Comparison of ENCODE assay signal across 8 cellular contexts in genomic region chr10:24722131-24722675, GRCh38. TPM values are rescaled to one million over a fixed set of nuclear protein-coding genes. Genes with fewer than 3 reads are reported as not detected.
DNase-seq lines count a peak whose midpoint lies in the region; ATAC-seq and TF ChIP-seq lines count a peak whose summit lies in the region.

No MANE protein-coding gene starts in this region.

- H3K9me3 ChIP-seq in smooth muscle cell (replicated peaks; ENCODE audit: low read depth) = no peaks in the 10 kb centered on the region

- TF ChIP-seq CTCF in AG09309 (IDR thresholded peaks at IDR 0.05; ENCODE audit: control insufficient read depth, insufficient read depth, low read depth, low read length, missing control alignments) (no peak), glutamatergic neuron (IDR thresholded peaks at IDR 0.05; ENCODE audit: partially characterized antibody, unreplicated experiment) (no peak), smooth muscle cell (IDR thresholded peaks at IDR 0.05; ENCODE audit: borderline replicate concordance, insufficient read depth, poor library complexity, severe bottlenecking) (no peak), GM13976 (IDR thresholded peaks at IDR 0.05; ENCODE audit: borderline replicate concordance, control extremely low read depth, extremely low read depth, insufficient read depth, missing control alignments) (no peak)

- POLR2A ChIA-PET in T-cell (lab: Charles Lee) = no interaction called here

- peak overlapping the region; percentile 78 for H3K4me3 ChIP-seq in AG09309 (ENCODE audit: control insufficient read depth, low read depth, low read length)
- H3K4me3 ChIP-seq in smooth muscle cell = peak overlapping the region; percentile 71

- H3K4me1 Mint-ChIP-seq in T-cell (peaks cover 0 to 30% (median 23%) of the 10 kb centered on the region in 3 donors), glutamatergic neuron (ENCODE audit: low read depth, unreplicated experiment) (peaks cover 12% of the 10 kb centered on the region)

- WGBS in smooth muscle cell (ENCODE audit: low lambda C conversion rate) = 3% methylated on average over 19 of the region's 19 CpGs

- CTCF ChIA-PET in T-cell (lab: Charles Lee) = no interaction called here

- H3K9ac ChIP-seq in smooth muscle cell (ENCODE audit: low read depth) = peak overlapping the region; percentile 81

- no peak for DNase-seq in AG09309 (ENCODE audit: low read depth)
- peak in 2 of 34 experiments; percentile 5 to 8 for DNase-seq in T-cell
- DNase-seq in glutamatergic neuron = no peak
- no peak for DNase-seq in smooth muscle cell (lab: John Stamatoyannopoulos, UW; ENCODE audit: unreplicated experiment)
- no peak for DNase-seq in NCI-H446 treated with DMSO at 0.1 percent for 48 hours (lab: John Stamatoyannopoulos, UW)
- DNase-seq in GM13976 (ENCODE audit: low spot score) = no peak
- no peak for DNase-seq in SIG-M5 (lab: John Stamatoyannopoulos, UW)

- no peaks in the 10 kb centered on the region for H3K36me3 ChIP-seq in smooth muscle cell (ENCODE audit: low read depth)

- H3K79me2 ChIP-seq in smooth muscle cell (ENCODE audit: low read depth) = peaks cover 54% of the 10 kb centered on the region

- no peak overlapping the region for H2AFZ ChIP-seq in smooth muscle cell (ENCODE audit: low read depth)

- H3K4me2 ChIP-seq in smooth muscle cell = peak overlapping the region; percentile 89

- H3K27me3 Mint-ChIP-seq in T-cell (no peaks in the 10 kb centered on the region), glutamatergic neuron (ENCODE audit: unreplicated experiment) (peaks cover 9% of the 10 kb centered on the region)

- ATAC-seq in GM21528 (IDR thresholded peaks at IDR 0.05; ENCODE audit: low FRiP score, unreplicated experiment) = peak; percentile 1
- peak; percentile 1 to 7 (median 4) for ATAC-seq in T-cell (replicated peaks in 1 of 4)

- peaks cover 46% of the 10 kb centered on the region for H4K20me1 ChIP-seq in smooth muscle cell (ENCODE audit: low read depth)

- H3K4me1 ChIP-seq in smooth muscle cell (ENCODE audit: low read depth) = peaks cover 42% of the 10 kb centered on the region

- H3K36me3 Mint-ChIP-seq in T-cell (no peaks in the 10 kb centered on the region), glutamatergic neuron (ENCODE audit: unreplicated experiment) (no peaks in the 10 kb centered on the region)

- in situ Hi-C loops in GM13976 (cut with MboI; ENCODE audit: low sequenced_read_pairs, unreplicated experiment) = no loop called here

- peak overlapping the region; percentile 77 for H3K27ac ChIP-seq in smooth muscle cell (ENCODE audit: low read depth)

- no peaks in the 10 kb centered on the region for H3K9me3 Mint-ChIP-seq in T-cell
- peaks cover 16% of the 10 kb centered on the region for H3K9me3 Mint-ChIP-seq in glutamatergic neuron (ENCODE audit: unreplicated experiment)

- H3K27ac Mint-ChIP-seq in T-cell (peak overlapping the region; percentile 68 to 75), glutamatergic neuron (ENCODE audit: unreplicated experiment) (peak overlapping the region; percentile 87)

- H3K4me3 Mint-ChIP-seq in T-cell = peak overlapping the region; percentile 83 to 89 (median 84)
- no peak overlapping the region for H3K4me3 Mint-ChIP-seq in glutamatergic neuron (ENCODE audit: unreplicated experiment)

- H3K27me3 ChIP-seq in smooth muscle cell (ENCODE audit: low read depth) = no peaks in the 10 kb centered on the region

- H3F3A ChIP-seq in smooth muscle cell (ENCODE audit: low read depth) = no peaks in the 10 kb centered on the region

RNA-seq across cellular contexts. Expression of gene ARHGAP21, which starts 1.5 kb away (rescaled TPM):
- 10 to 100 TPM; 19.1 to 45.8 (median 26.1) TPM for total RNA-seq in T-cell
- total RNA-seq in glutamatergic neuron (ENCODE audit: unreplicated experiment) = 217 TPM
- 59.1 and 66.0 TPM in 2 replicates for total RNA-seq in smooth muscle cell
- 8.9 and 11.8 TPM in 2 replicates for polyA plus RNA-seq in smooth muscle cell
